9 cellular contexts compared by ENCODE assay signal in genomic region chr13:48265217-48265815, GRCh38. TPM values are rescaled to one million over a fixed set of nuclear protein-coding genes. Genes with fewer than 3 reads are reported as not detected.
DNase-seq lines count a peak whose midpoint lies in the region; ATAC-seq and TF ChIP-seq lines count a peak whose summit lies in the region.
"Had no signal": no experiment of that assay in that cellular context is flagged by ENCODE, and none has a peak within 500 bp of the region (broad histone marks: within the 10 kb centered on the region; RNA-seq: fewer than 3 reads in every experiment).

No MANE protein-coding gene starts in this region.

- no peaks in the 10 kb centered on the region for H3F3A ChIP-seq in OCI-LY1 (ENCODE audit: insufficient read depth, low read length)

- H3K9ac ChIP-seq in DND-41 (ENCODE audit: low read depth, low read length) (no peak overlapping the region), OCI-LY1 (ENCODE audit: low read length) (no peak overlapping the region)

- H3K9me2 ChIP-seq in OCI-LY1 (ENCODE audit: low read depth, low read length): no peaks in the 10 kb centered on the region

- intact Hi-C loops in lower lobe of right lung (cut with DNase I) (no loop called here), esophagus squamous epithelium (cut with DNase I) (no loop called here)

- no peak overlapping the region for H3K27ac ChIP-seq in DND-41 (ENCODE audit: low read length)
- peak overlapping the region; percentile 28 for H3K27ac ChIP-seq in OCI-LY1 (ENCODE audit: low read depth, low read length, poor library complexity, severe bottlenecking)
- H3K27ac ChIP-seq in lower lobe of right lung: no peak overlapping the region
- H3K27ac ChIP-seq in esophagus squamous epithelium: no peak overlapping the region

- TF ChIP-seq POLR2A in esophagus squamous epithelium (IDR thresholded peaks at IDR 0.05): no peak

- H3K4me1 ChIP-seq in DND-41 (ENCODE audit: insufficient read depth, low read length): no peaks in the 10 kb centered on the region
- peaks cover 30% of the 10 kb centered on the region for H3K4me1 ChIP-seq in OCI-LY1 (ENCODE audit: insufficient read depth, low read length, severe bottlenecking)
- H3K4me1 ChIP-seq in lower lobe of right lung: peaks cover 17% of the 10 kb centered on the region
- H3K4me1 ChIP-seq in esophagus squamous epithelium: peaks cover 0 to 16% (median 0%) of the 10 kb centered on the region in 3 donors

- H2AFZ ChIP-seq in DND-41 (ENCODE audit: low read depth, low read length) (no peak overlapping the region), OCI-LY1 (ENCODE audit: low read length) (no peak overlapping the region)

- H4K20me1 ChIP-seq in DND-41 (ENCODE audit: insufficient read depth, low read length): no peaks in the 10 kb centered on the region
- no peaks in the 10 kb centered on the region for H4K20me1 ChIP-seq in OCI-LY1 (ENCODE audit: insufficient read depth, low read length)

- H3K4me3 ChIP-seq in DND-41 (ENCODE audit: low read depth in 1 of 2, low read length in 2 of 2) (no peak overlapping the region), OCI-LY1 (ENCODE audit: low read depth, low read length, poor library complexity, severe bottlenecking) (no peak overlapping the region), lower lobe of right lung (no peak overlapping the region), esophagus squamous epithelium (no peak overlapping the region)

- H3K4me2 ChIP-seq in DND-41 (ENCODE audit: insufficient read depth, low read length) (no peak overlapping the region), OCI-LY1 (ENCODE audit: low read length) (peak overlapping the region; percentile 16; the same call in 1 of the 2 replicates)

- ATAC-seq in DND-41 (ENCODE audit: insufficient read depth, low read depth): peak; percentile 33; the same call in 1 of the 3 replicates
- ATAC-seq in GM21447 (IDR thresholded peaks at IDR 0.05; ENCODE audit: unreplicated experiment): peak; percentile 81
- peak; percentile 57 to 63 for ATAC-seq in lower lobe of right lung
- no peak for ATAC-seq in GM19023 (IDR thresholded peaks at IDR 0.05; ENCODE audit: unreplicated experiment)

- WGBS in esophagus squamous epithelium, 2 donors: 71 to 79% methylated on average over 8 of the region's 8 CpGs

- no peaks in the 10 kb centered on the region for H3K27me3 ChIP-seq in DND-41 (ENCODE audit: insufficient read depth, low read length, poor library complexity)
- no peaks in the 10 kb centered on the region for H3K27me3 ChIP-seq in OCI-LY1 (ENCODE audit: insufficient read depth, low read length)
- no peaks in the 10 kb centered on the region for H3K27me3 ChIP-seq in lower lobe of right lung (ENCODE audit: low read depth)
- no peaks in the 10 kb centered on the region for H3K27me3 ChIP-seq in esophagus squamous epithelium

- TF ChIP-seq CTCF in DND-41 (IDR thresholded peaks at IDR 0.05; ENCODE audit: borderline replicate concordance, extremely low read depth, low read length, poor library complexity, severe bottlenecking) (no peak), OCI-LY1 (IDR thresholded peaks at IDR 0.05; ENCODE audit: low read length) (no peak), lower lobe of right lung (IDR thresholded peaks at IDR 0.05) (no peak), esophagus squamous epithelium (IDR thresholded peaks at IDR 0.05) (no peak), GM10266 (IDR thresholded peaks at IDR 0.05; ENCODE audit: control insufficient read depth, insufficient read depth, low read depth, missing control alignments) (no peak)

- H3K36me3 ChIP-seq in DND-41 (ENCODE audit: insufficient read depth, low read length) (peaks cover 59% of the 10 kb centered on the region), OCI-LY1 (ENCODE audit: insufficient read depth, low read length) (peaks cover 35% of the 10 kb centered on the region), lower lobe of right lung (peaks cover 77% of the 10 kb centered on the region), esophagus squamous epithelium (peaks cover 0 to 75% (median 13%) of the 10 kb centered on the region in 3 donors)

- H3K79me2 ChIP-seq in DND-41 (ENCODE audit: insufficient read depth, low read length): no peaks in the 10 kb centered on the region
- H3K79me2 ChIP-seq in OCI-LY1 (ENCODE audit: insufficient read depth, low read length): no peaks in the 10 kb centered on the region

- H3K9me3 ChIP-seq in DND-41 (ENCODE audit: insufficient read depth, low read length, severe bottlenecking): no peaks in the 10 kb centered on the region
- no peaks in the 10 kb centered on the region for H3K9me3 ChIP-seq in OCI-LY1 (ENCODE audit: low read length)
- H3K9me3 ChIP-seq in lower lobe of right lung: no peaks in the 10 kb centered on the region
- H3K9me3 ChIP-seq in esophagus squamous epithelium: no peaks in the 10 kb centered on the region

- DNase-seq in DND-41 (no peak), lower lobe of right lung (no peak), foreskin melanocyte (no peak), esophagus squamous epithelium (lab: John Stamatoyannopoulos, UW) (no peak), GM10266 (ENCODE audit: extremely low spot score) (no peak)
- DNase-seq: DMS153 had no signal

RNA-seq across cellular contexts. Expression of gene ITM2B, which starts 32.3 kb away (rescaled TPM):
- 834 TPM for total RNA-seq in lower lobe of right lung
- 100 to 1,000 TPM; 418 to 554 (median 457) TPM for total RNA-seq in esophagus squamous epithelium

RNA-seq across cellular contexts. Expression of gene RB1, which starts 38.2 kb away (rescaled TPM):
- 38.1 TPM for total RNA-seq in lower lobe of right lung
- total RNA-seq in esophagus squamous epithelium: 10 to 100 TPM; 23.0 to 62.6 (median 42.4) TPM
